In the genomic region with DNA sequence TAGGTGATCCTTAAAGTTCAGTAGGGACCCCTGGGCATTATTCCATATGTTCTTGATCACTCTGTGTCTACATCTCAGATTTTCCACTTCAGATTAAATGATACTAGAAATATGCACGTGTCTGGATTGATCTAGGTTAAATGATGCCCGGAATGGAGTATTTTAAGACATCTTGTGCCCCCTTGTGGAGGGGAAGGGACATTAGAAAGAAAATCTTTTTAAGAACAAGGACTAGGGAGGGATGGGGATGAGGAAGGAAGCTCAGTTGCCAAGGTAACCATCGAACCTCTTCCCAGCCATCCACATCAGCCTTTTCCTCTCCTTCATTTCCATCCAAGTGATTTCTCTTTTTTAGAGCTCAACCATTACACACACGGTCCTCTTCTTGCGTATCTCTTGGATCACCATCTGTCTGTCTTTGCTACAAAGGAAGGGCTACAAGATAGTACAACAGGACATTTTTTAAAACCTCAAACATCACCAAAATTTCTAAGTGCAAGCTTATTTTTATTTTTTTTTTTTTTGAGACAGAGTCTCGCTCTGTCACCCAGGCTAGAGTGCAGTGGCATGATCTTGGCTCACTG, we compare ENCODE assay signal across 8 cellular contexts. TPM values are rescaled to one million over a fixed set of nuclear protein-coding genes. Genes with fewer than 3 reads are reported as not detected.
A peak's percentile ranks its signal among the peaks of the same experiment; 100 is the strongest.
DNase-seq lines count a peak whose midpoint lies in the region; ATAC-seq, FAIRE-seq and TF ChIP-seq lines count a peak whose summit lies in the region.

No MANE protein-coding gene starts in this region.

- no peaks in the 10 kb centered on the region for H3K9me3 Mint-ChIP-seq in WTC11

- H3K4me1 ChIP-seq in A549, result no peaks in the 10 kb centered on the region
- peaks cover 71% of the 10 kb centered on the region for H3K4me1 ChIP-seq in DOHH2 (ENCODE audit: control insufficient read depth, low read length)
- no peaks in the 10 kb centered on the region for H3K4me1 ChIP-seq in prostate gland (replicated peaks)

- TF ChIP-seq POLR2A in A549 (IDR thresholded peaks at IDR 0.05; ENCODE audit: low read length), result no peak
- TF ChIP-seq POLR2A in prostate gland (IDR thresholded peaks at IDR 0.05), result no peak

- H3K4me2 ChIP-seq in A549 (no peak overlapping the region), DOHH2 (ENCODE audit: low read length) (peak overlapping the region; percentile 94)

- H3K4me3 ChIP-seq in A549 (no peak overlapping the region), DOHH2 (ENCODE audit: low read length) (peak overlapping the region; percentile 27; the same call in 1 of the 2 replicates), foreskin fibroblast (ENCODE audit: low read depth in 1 of 2, low read length in 2 of 2) (no peak overlapping the region), prostate gland (no peak overlapping the region)

- peaks cover 10% of the 10 kb centered on the region for H3K36me3 ChIP-seq in DOHH2 (ENCODE audit: control insufficient read depth, low read length)
- H3K36me3 ChIP-seq in prostate gland, result no peaks in the 10 kb centered on the region

- intact Hi-C loops in prostate gland (cut with DNase I), result no loop called here

- CTCF ChIA-PET in A549 (lab: Yijun Ruan, JAX), result interaction anchor here (0.6 to 4.8 kb wide), 41 partner anchors 9 to 683 kb away, joined by 3 to 34 read pairs (median 4); no protein-coding TSS in a partner anchor
- CTCF ChIA-PET in WTC11 (lab: Charles Lee), result interaction anchor here (0.5 to 6.3 kb wide), 52 partner anchors 10 to 510 kb away, joined by 3 to 94 read pairs (median 4); a partner anchor contains a TSS

- DNase-seq in A549 (ENCODE audit: low read depth in 1 of 2, low spot score in 1 of 2) (peak; percentile 50 to 51), MV-4-11 (lab: John Stamatoyannopoulos, UW) (peak; percentile 65), WTC11 (ENCODE audit: low spot score) (no peak), foreskin fibroblast (peak; percentile 28 to 72), prostate gland (ENCODE audit: low spot score) (no peak), NCI-H1048 (lab: John Stamatoyannopoulos, UW) (no peak)

- ATAC-seq in A549 (peak; percentile 31 to 90; a peak in 3 of 6 replicates), WTC11 (peak; percentile 22), GM18519 (IDR thresholded peaks at IDR 0.05; ENCODE audit: low FRiP score, unreplicated experiment) (no peak)

- H3K4me1 Mint-ChIP-seq in WTC11, result peaks cover 60% of the 10 kb centered on the region

- TF ChIP-seq CTCF in A549 (IDR thresholded peaks at IDR 0.05) (peak; percentile 67), DOHH2 (IDR thresholded peaks at IDR 0.05; ENCODE audit: low read depth, low read length, poor library complexity, severe bottlenecking) (peak; percentile 95), WTC11 (IDR thresholded peaks at IDR 0.05) (peak; percentile 60), foreskin fibroblast (IDR thresholded peaks at IDR 0.05; ENCODE audit: low read depth, low read length) (peak; percentile 56), prostate gland (IDR thresholded peaks at IDR 0.05) (peak in 3 of 4 experiments; percentile 44 to 55 (median 53))

- H3K79me2 ChIP-seq in DOHH2 (ENCODE audit: control insufficient read depth, low read length), result no peaks in the 10 kb centered on the region

- H4K20me1 ChIP-seq in DOHH2 (ENCODE audit: control insufficient read depth, insufficient read depth, low read depth, low read length), result no peaks in the 10 kb centered on the region

- H3K9me3 ChIP-seq in A549, result no peaks in the 10 kb centered on the region
- H3K9me3 ChIP-seq in DOHH2 (ENCODE audit: control insufficient read depth, insufficient read depth, low read length), result no peaks in the 10 kb centered on the region
- H3K9me3 ChIP-seq in prostate gland, result no peaks in the 10 kb centered on the region

- H3F3A ChIP-seq in DOHH2 (ENCODE audit: control insufficient read depth, insufficient read depth), result peaks cover 35% of the 10 kb centered on the region

- no peak overlapping the region for H3K4me3 Mint-ChIP-seq in WTC11

- H3K27ac Mint-ChIP-seq in WTC11, result no peak overlapping the region; the same call in 1 of the 2 replicates

- H3K36me3 Mint-ChIP-seq in WTC11, result no peaks in the 10 kb centered on the region

- peaks cover 12% of the 10 kb centered on the region for H3K27me3 Mint-ChIP-seq in WTC11 (ENCODE audit: low read depth)

- no peaks in the 10 kb centered on the region for H3K9me2 ChIP-seq in DOHH2 (replicated peaks; ENCODE audit: control insufficient read depth, low read length)

- no peak for TF ChIP-seq EP300 in A549 (IDR thresholded peaks at IDR 0.05)

- FAIRE-seq in A549 (lab: Jason Lieb, UNC), result no peak

- H3K27ac ChIP-seq in A549, result no peak overlapping the region
- peak overlapping the region; percentile 97 for H3K27ac ChIP-seq in DOHH2 (ENCODE audit: low read depth, low read length)
- no peak overlapping the region for H3K27ac ChIP-seq in prostate gland

- TF ChIP-seq RAD21 in A549 (conservative IDR thresholded peaks at IDR 0.05 in 1 of 2, IDR thresholded peaks at IDR 0.05 in 1 of 2), result peak; percentile 60 to 61

- POLR2A ChIA-PET in A549 (lab: Yijun Ruan, JAX) (no interaction called here), WTC11 (lab: Charles Lee) (interaction anchor here (0.7 kb wide), 1 partner anchor 510 kb away, joined by 3 read pairs; no protein-coding TSS in a partner anchor)

- 13% methylated on average over 6 of the region's 6 CpGs for WGBS in A549 (ENCODE audit: missing lambda C conversion rate)
- 34% methylated on average over 6 of the region's 6 CpGs for WGBS in prostate gland

- H3K27me3 ChIP-seq in DOHH2 (ENCODE audit: control insufficient read depth, low read length), result peaks cover 2% of the 10 kb centered on the region; the same call in 1 of the 2 replicates
- no peaks in the 10 kb centered on the region for H3K27me3 ChIP-seq in prostate gland (replicated peaks; ENCODE audit: insufficient read depth)

TF ChIP-seq in A549, 52 proteins besides CTCF, POLR2A, EP300 and RAD21:
- TF ChIP-seq, protein P1, sequence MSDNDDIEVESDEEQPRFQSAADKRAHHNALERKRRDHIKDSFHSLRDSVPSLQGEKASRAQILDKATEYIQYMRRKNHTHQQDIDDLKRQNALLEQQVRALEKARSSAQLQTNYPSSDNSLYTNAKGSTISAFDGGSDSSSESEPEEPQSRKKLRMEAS (IDR thresholded peaks at IDR 0.05), result no peak
- no peak for TF ChIP-seq TP53 (CRISPR knock-in tag; IDR thresholded peaks at IDR 0.05)
- peak; percentile 68 for TF ChIP-seq SMC3 (IDR thresholded peaks at IDR 0.05)
TF ChIP-seq in A549: peak in this region for 1.

TF ChIP-seq in WTC11, 78 proteins besides CTCF, POLR2A, EP300 and RAD21 (continues in another document):
- TF ChIP-seq, protein P2, sequence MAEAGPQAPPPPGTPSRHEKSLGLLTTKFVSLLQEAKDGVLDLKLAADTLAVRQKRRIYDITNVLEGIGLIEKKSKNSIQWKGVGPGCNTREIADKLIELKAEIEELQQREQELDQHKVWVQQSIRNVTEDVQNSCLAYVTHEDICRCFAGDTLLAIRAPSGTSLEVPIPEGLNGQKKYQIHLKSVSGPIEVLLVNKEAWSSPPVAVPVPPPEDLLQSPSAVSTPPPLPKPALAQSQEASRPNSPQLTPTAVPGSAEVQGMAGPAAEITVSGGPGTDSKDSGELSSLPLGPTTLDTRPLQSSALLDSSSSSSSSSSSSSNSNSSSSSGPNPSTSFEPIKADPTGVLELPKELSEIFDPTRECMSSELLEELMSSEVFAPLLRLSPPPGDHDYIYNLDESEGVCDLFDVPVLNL (CRISPR knock-in tag; IDR thresholded peaks at IDR 0.05; ENCODE audit: borderline replicate concordance, low read depth), result no peak
- TF ChIP-seq, protein P3, sequence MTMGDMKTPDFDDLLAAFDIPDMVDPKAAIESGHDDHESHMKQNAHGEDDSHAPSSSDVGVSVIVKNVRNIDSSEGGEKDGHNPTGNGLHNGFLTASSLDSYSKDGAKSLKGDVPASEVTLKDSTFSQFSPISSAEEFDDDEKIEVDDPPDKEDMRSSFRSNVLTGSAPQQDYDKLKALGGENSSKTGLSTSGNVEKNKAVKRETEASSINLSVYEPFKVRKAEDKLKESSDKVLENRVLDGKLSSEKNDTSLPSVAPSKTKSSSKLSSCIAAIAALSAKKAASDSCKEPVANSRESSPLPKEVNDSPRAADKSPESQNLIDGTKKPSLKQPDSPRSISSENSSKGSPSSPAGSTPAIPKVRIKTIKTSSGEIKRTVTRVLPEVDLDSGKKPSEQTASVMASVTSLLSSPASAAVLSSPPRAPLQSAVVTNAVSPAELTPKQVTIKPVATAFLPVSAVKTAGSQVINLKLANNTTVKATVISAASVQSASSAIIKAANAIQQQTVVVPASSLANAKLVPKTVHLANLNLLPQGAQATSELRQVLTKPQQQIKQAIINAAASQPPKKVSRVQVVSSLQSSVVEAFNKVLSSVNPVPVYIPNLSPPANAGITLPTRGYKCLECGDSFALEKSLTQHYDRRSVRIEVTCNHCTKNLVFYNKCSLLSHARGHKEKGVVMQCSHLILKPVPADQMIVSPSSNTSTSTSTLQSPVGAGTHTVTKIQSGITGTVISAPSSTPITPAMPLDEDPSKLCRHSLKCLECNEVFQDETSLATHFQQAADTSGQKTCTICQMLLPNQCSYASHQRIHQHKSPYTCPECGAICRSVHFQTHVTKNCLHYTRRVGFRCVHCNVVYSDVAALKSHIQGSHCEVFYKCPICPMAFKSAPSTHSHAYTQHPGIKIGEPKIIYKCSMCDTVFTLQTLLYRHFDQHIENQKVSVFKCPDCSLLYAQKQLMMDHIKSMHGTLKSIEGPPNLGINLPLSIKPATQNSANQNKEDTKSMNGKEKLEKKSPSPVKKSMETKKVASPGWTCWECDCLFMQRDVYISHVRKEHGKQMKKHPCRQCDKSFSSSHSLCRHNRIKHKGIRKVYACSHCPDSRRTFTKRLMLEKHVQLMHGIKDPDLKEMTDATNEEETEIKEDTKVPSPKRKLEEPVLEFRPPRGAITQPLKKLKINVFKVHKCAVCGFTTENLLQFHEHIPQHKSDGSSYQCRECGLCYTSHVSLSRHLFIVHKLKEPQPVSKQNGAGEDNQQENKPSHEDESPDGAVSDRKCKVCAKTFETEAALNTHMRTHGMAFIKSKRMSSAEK (CRISPR knock-in tag; IDR thresholded peaks at IDR 0.05; ENCODE audit: borderline replicate concordance), result no peak
- TF ChIP-seq ESRRA (CRISPR knock-in tag; IDR thresholded peaks at IDR 0.05; ENCODE audit: borderline replicate concordance), result no peak

RNA-seq across cellular contexts. Expression of a gene that starts 40.5 kb away (rescaled TPM):
- polyA plus RNA-seq in A549 (2011; rRNA removed), result not detected in 2 replicates
- not detected in 2 replicates for polyA plus RNA-seq in A549 (2012; cell fraction: cytosol; rRNA removed)
- polyA plus RNA-seq in A549 (2012; cell fraction: nucleus; rRNA removed), result not detected in 2 replicates
- not detected in 3 replicates for polyA plus RNA-seq in A549 (2017; fragmentation: RNase III; extraction: RNeasy Plus Mini Kit Qiagen cat#74134 plus additional on column Dnase treatment)
- not detected in 2 replicates for polyA minus RNA-seq in A549 (2011; rRNA and poly(A)+ RNA removed)
- 27.6 to 41.2 TPM (median 28.2 TPM) in 3 replicates for total RNA-seq in WTC11 (2021)
- not detected for total RNA-seq in prostate gland

RNA-seq across cellular contexts. Expression of a gene that starts 43.6 kb away (rescaled TPM):
- polyA plus RNA-seq in A549 (2011; rRNA removed), result 0.26 and 0.32 TPM in 2 replicates
- 0.09 and 0.10 TPM in 2 replicates for polyA plus RNA-seq in A549 (2012; cell fraction: cytosol; rRNA removed)
- 0.35 and 0.86 TPM in 2 replicates for polyA plus RNA-seq in A549 (2012; cell fraction: nucleus; rRNA removed)
- polyA plus RNA-seq in A549 (2017; fragmentation: RNase III; extraction: RNeasy Plus Mini Kit Qiagen cat#74134 plus additional on column Dnase treatment), result 0.14 to 0.37 TPM (median 0.22 TPM) in 3 replicates
- polyA minus RNA-seq in A549 (2011; rRNA and poly(A)+ RNA removed), result 1.1 and 1.2 TPM in 2 replicates
- 13.9 to 15.4 TPM (median 15.1 TPM) in 3 replicates for total RNA-seq in WTC11 (2021)
- total RNA-seq in prostate gland, result 100 to 1,000 TPM in 1 of 2 donors, 10 to 100 TPM in 1; 98.1 to 122 TPM

Comparison
In these comparisons a context has a peak if more than half of its experiments do, and no peak if none do; other contexts are left out.
1. DNase-seq: peak in A549 (2 of 2), MV-4-11 (single experiment) and foreskin fibroblast (2 of 2); none in WTC11 (single experiment), prostate gland (single experiment) and NCI-H1048 (single experiment).
2. RNA of a gene that starts 40.5 kb away (total RNA-seq): 27.6 to 41.2 TPM in WTC11; not detected in prostate gland; every median in the first group is over 10 times any median in the second.
3. Peak in every context shown above with its lines, with median percentiles within 50 percentile points of each other: CTCF ChIP-seq.